8 cellular contexts compared by ENCODE assay signal in genomic region chr1:120535052-120535451, GRCh38.
DNase-seq lines count a peak whose midpoint lies in the region; ATAC-seq and TF ChIP-seq lines count a peak whose summit lies in the region.
"Not testable (repeated sequence)": the region's sequence is repeated elsewhere in the genome, so short reads cannot be mapped to it uniquely, and the experiment has no call there.

No MANE protein-coding gene starts in this region.

- H3K27me3 ChIP-seq in CD4-positive, alpha-beta T cell (ENCODE audit: control insufficient read depth, insufficient read depth, low read length); RWPE2 (ENCODE audit: insufficient read depth, poor library complexity, severe bottlenecking); fibroblast of lung (ENCODE audit: control insufficient read depth, insufficient read depth, low read length): not testable (repeated sequence)

- not testable (repeated sequence) for H3K79me2 ChIP-seq in fibroblast of lung (ENCODE audit: control insufficient read depth, insufficient read depth, low read length)

- peaks cover 17% of the 10 kb centered on the region for H3K4me1 Mint-ChIP-seq in CD4-positive, alpha-beta T cell (ENCODE audit: low read depth)
- peaks cover 13% of the 10 kb centered on the region for H3K4me1 Mint-ChIP-seq in activated naive CD4-positive, alpha-beta T cell treated with anti-CD3 and anti-CD28 coated beads, Interleukin-2, amount 50 U/mL, for 24 hours

- H3K4me2 ChIP-seq in fibroblast of lung (ENCODE audit: extremely low read depth, insufficient read depth, low read length): not testable (repeated sequence)

- peaks cover 12% of the 10 kb centered on the region for H3K36me3 Mint-ChIP-seq in CD4-positive, alpha-beta T cell (ENCODE audit: low read depth)
- not testable (repeated sequence) for H3K36me3 Mint-ChIP-seq in activated naive CD4-positive, alpha-beta T cell treated with anti-CD3 and anti-CD28 coated beads, Interleukin-2, amount 50 U/mL, for 24 hours

- not testable (repeated sequence) for H3K36me3 ChIP-seq in RWPE2 (ENCODE audit: low read depth); fibroblast of lung (ENCODE audit: control insufficient read depth, insufficient read depth, low read length)

- ATAC-seq in CD4-positive, alpha-beta T cell (ENCODE audit: poor library complexity): peak; percentile 43
- ATAC-seq in GM18909 (IDR thresholded peaks at IDR 0.05; ENCODE audit: poor library complexity, unreplicated experiment) (peak; percentile 82), HG02610 (IDR thresholded peaks at IDR 0.05; ENCODE audit: unreplicated experiment) (peak; percentile 66), HG03442 (IDR thresholded peaks at IDR 0.05; ENCODE audit: unreplicated experiment) (peak; percentile 75), RWPE2 (ENCODE audit: low read depth) (peak; percentile 93)

- intact Hi-C loops in CD4-positive, alpha-beta T cell (cut with DNase I, micrococcal nuclease): not testable (repeated sequence)

- not testable (repeated sequence) for H3K4me1 ChIP-seq in RWPE2 (ENCODE audit: insufficient read depth, poor library complexity, severe bottlenecking); fibroblast of lung (ENCODE audit: control insufficient read depth, extremely low read depth, insufficient read depth, low read length)

- not testable (repeated sequence) for H3K4me3 ChIP-seq in RWPE2 (ENCODE audit: severe bottlenecking); fibroblast of lung (replicated peaks in 1 of 4; ENCODE audit: control extremely low read depth in 1 of 4, insufficient read depth in 1 of 4, low read depth in 3 of 4, low read length in 4 of 4)

- not testable (repeated sequence) for H2AFZ ChIP-seq in fibroblast of lung (ENCODE audit: low read length)

- not testable (repeated sequence) for H3K9me3 Mint-ChIP-seq in CD4-positive, alpha-beta T cell; activated naive CD4-positive, alpha-beta T cell treated with anti-CD3 and anti-CD28 coated beads, Interleukin-2, amount 50 U/mL, for 24 hours

- DNase-seq in CD4-positive, alpha-beta T cell; RWPE2 (ENCODE audit: low spot score): not testable (repeated sequence)
- DNase-seq in fibroblast of lung (ENCODE audit: low read depth in 2 of 2): peak; percentile 30 to 84
- peak; percentile 38 for DNase-seq in renal cortical epithelial cell (ENCODE audit: low read depth)

- H3K4me3 Mint-ChIP-seq in CD4-positive, alpha-beta T cell: peak overlapping the region; percentile 84
- H3K4me3 Mint-ChIP-seq in activated naive CD4-positive, alpha-beta T cell treated with anti-CD3 and anti-CD28 coated beads, Interleukin-2, amount 50 U/mL, for 24 hours: peak overlapping the region; percentile 73

- not testable (repeated sequence) for H4K20me1 ChIP-seq in fibroblast of lung (ENCODE audit: control insufficient read depth, extremely low read depth, insufficient read depth, low read length)

- H3K27ac Mint-ChIP-seq in CD4-positive, alpha-beta T cell: peak overlapping the region; percentile 88
- peak overlapping the region; percentile 98 for H3K27ac Mint-ChIP-seq in activated naive CD4-positive, alpha-beta T cell treated with anti-CD3 and anti-CD28 coated beads, Interleukin-2, amount 50 U/mL, for 24 hours

- not testable (repeated sequence) for TF ChIP-seq CTCF in CD4-positive, alpha-beta T cell (IDR thresholded peaks at IDR 0.05); RWPE2 (IDR thresholded peaks at IDR 0.05; ENCODE audit: poor library complexity, severe bottlenecking); fibroblast of lung (conservative IDR thresholded peaks at IDR 0.05 in 1 of 2, IDR thresholded peaks at IDR 0.05 in 1 of 2; ENCODE audit: low read depth in 1 of 2, low read length in 2 of 2)

- not testable (repeated sequence) for H3K9ac ChIP-seq in fibroblast of lung (ENCODE audit: insufficient read depth, low read length)

- CTCF ChIA-PET in CD4-positive, alpha-beta T cell (lab: Charles Lee): not testable (repeated sequence)

- H3K27me3 Mint-ChIP-seq in CD4-positive, alpha-beta T cell; activated naive CD4-positive, alpha-beta T cell treated with anti-CD3 and anti-CD28 coated beads, Interleukin-2, amount 50 U/mL, for 24 hours: not testable (repeated sequence)

- peak overlapping the region; percentile 13 for H3K27ac ChIP-seq in CD4-positive, alpha-beta T cell (ENCODE audit: low read depth, low read length)
- H3K27ac ChIP-seq in RWPE2 (ENCODE audit: poor library complexity, severe bottlenecking) (peak overlapping the region; percentile 86), fibroblast of lung (ENCODE audit: insufficient read depth, low read length) (peak overlapping the region; percentile 32)

- H3K9me3 ChIP-seq in CD4-positive, alpha-beta T cell (ENCODE audit: control insufficient read depth, low read length); RWPE2 (ENCODE audit: severe bottlenecking); fibroblast of lung (ENCODE audit: control insufficient read depth, insufficient read depth, low read depth, low read length): not testable (repeated sequence)

- POLR2A ChIA-PET in CD4-positive, alpha-beta T cell (lab: Charles Lee): not testable (repeated sequence)

Comparison
In these comparisons a context has a peak if more than half of its experiments do, and no peak if none do; other contexts are left out.
1. ATAC-seq: peak in every context shown above with its lines; median percentile 93 in RWPE2; 82 in GM18909; 75 in HG03442; 66 in HG02610; 43 in CD4-positive, alpha-beta T cell.
2. H3K27ac ChIP-seq: peak in every context shown above with its lines; median percentile 86 in RWPE2; 32 in fibroblast of lung; 13 in CD4-positive, alpha-beta T cell.